Comparison of ENCODE assay signal across 25 cellular contexts in the genomic region with DNA sequence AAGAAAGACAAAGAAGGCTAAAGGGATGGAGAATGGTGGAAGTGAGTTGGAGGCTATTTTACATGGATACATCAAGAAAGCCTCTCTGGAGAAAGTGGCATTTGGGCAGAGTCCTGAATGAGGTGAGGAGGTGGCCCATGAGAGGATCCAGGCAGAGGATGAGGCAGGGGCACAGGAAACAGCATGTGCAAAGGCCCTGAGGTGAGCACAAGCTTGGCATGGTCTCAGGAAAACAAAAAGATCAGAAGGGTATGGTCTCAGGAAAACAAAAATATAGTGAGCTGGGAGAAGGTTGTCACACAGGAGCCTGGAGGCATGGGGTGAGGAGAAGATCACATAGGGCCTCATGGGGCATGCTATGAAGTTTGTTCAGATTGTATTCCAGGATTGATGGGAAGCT.
"Had no signal": no experiment of that assay in that cellular context is flagged by ENCODE, and none has a peak within 500 bp of the region (broad histone marks: within the 10 kb centered on the region; RNA-seq: fewer than 3 reads in every experiment).

No MANE protein-coding gene starts in this region.

- H3K4me3 Mint-ChIP-seq: activated naive CD4-positive, alpha-beta T cell treated with anti-CD3 and anti-CD28 coated beads, Interleukin-2, amount 10 ng/mL, durations not matched to agents 7 days and 5 days; activated naive CD8-positive, alpha-beta T cell treated with anti-CD3 and anti-CD28 coated beads for 36 hours; activated T-helper 17 cell treated with anti-CD3 and anti-CD28 coated beads, Interleukin-2, amount 50 U/mL, for 72 hours; T-helper 17 cell; WTC11 had no signal

- H3K4me1 Mint-ChIP-seq: activated T-helper 17 cell treated with anti-CD3 and anti-CD28 coated beads, Interleukin-2, amount 50 U/mL, for 72 hours had no signal

- DNase-seq: activated CD4-positive, alpha-beta T cell treated with anti-CD3 and anti-CD28 coated beads for 48 hours; activated CD4-positive, alpha-beta T cell treated with anti-CD3 and anti-CD28 coated beads, Interleukin-2, amount 50 U/mL, for 48 hours; activated CD4-positive, CD25-positive, alpha-beta regulatory T cell treated with anti-CD3 and anti-CD28 coated beads, Interleukin-2, amount 50 U/mL, for 72 hours; activated gamma-delta T cell treated with Interleukin-2 at 50 U/mL for 16 hours; activated naive CD4-positive, alpha-beta T cell treated with anti-CD3 and anti-CD28 coated beads, Interleukin-2, amount 10 ng/mL, durations not matched to agents 7 days and 5 days; activated naive CD8-positive, alpha-beta T cell treated with anti-CD3 and anti-CD28 coated beads for 36 hours; activated T-cell treated with anti-CD3 and anti-CD28 coated beads for 4 hours; activated T-cell treated with anti-CD3 and anti-CD28 coated beads, Interleukin-2, amount 50 U/mL, for 48 hours; caudate nucleus; KG1; NCI-H1048; NCI-H1417; NCI-H2029; NCI-H2107; NCI-H345; NCI-H510A; NCI-H526 treated with DMSO at 0.1 percent for 48 hours; NCI-H82; NK-92 treated with Interleukin-12 subunit alpha and Interleukin-12 subunit beta, amount 100 ng/mL, for 24 hours; OCI-M1; SHP77 treated with DMSO at 0.1 percent for 48 hours; T-helper 17 cell; T-helper 9 cell had no signal

- H3K27ac Mint-ChIP-seq: activated naive CD4-positive, alpha-beta T cell treated with anti-CD3 and anti-CD28 coated beads, Interleukin-2, amount 10 ng/mL, durations not matched to agents 7 days and 5 days; activated naive CD8-positive, alpha-beta T cell treated with anti-CD3 and anti-CD28 coated beads for 36 hours; activated T-helper 17 cell treated with anti-CD3 and anti-CD28 coated beads, Interleukin-2, amount 50 U/mL, for 72 hours; T-helper 17 cell; WTC11 had no signal

- ATAC-seq: activated T-helper 17 cell treated with anti-CD3 and anti-CD28 coated beads, Interleukin-2, amount 50 U/mL, for 72 hours; T-helper 17 cell; WTC11 had no signal

- H3K36me3 Mint-ChIP-seq: activated naive CD4-positive, alpha-beta T cell treated with anti-CD3 and anti-CD28 coated beads, Interleukin-2, amount 10 ng/mL, durations not matched to agents 7 days and 5 days; activated naive CD8-positive, alpha-beta T cell treated with anti-CD3 and anti-CD28 coated beads for 36 hours; WTC11 had no signal

- H3K9me3 Mint-ChIP-seq: activated naive CD4-positive, alpha-beta T cell treated with anti-CD3 and anti-CD28 coated beads, Interleukin-2, amount 10 ng/mL, durations not matched to agents 7 days and 5 days; activated naive CD8-positive, alpha-beta T cell treated with anti-CD3 and anti-CD28 coated beads for 36 hours; activated T-helper 17 cell treated with anti-CD3 and anti-CD28 coated beads, Interleukin-2, amount 50 U/mL, for 72 hours had no signal
